ENCODE assay signal across 8 cellular contexts in the genomic region with DNA sequence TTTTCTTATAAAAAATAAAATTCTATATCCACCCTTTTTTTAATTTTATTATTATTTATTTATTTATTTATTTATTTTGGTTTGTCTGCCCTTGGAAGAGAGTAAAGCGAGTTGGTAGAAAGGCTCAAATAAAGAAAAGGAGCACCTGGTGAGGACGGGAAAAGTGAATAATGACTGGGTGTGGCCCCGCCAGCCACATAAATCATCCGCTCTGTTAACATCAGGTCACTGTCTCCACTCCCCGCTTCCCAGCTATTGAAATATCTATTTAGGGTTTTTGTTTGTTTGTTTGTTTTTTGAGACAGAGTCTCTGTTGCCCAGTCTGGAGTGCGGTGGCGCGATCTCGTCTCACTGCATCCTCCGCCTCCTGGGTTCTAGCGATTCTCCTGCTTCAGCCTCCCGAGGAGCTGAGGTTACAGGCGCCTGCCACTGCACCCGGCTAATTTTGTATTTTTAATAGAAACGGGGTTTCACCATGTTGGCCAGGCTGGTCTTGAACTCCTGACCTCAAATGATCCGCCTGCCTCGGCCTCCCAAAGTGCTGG. TPM values are rescaled to one million over a fixed set of nuclear protein-coding genes. Genes with fewer than 3 reads are reported as not detected.
DNase-seq lines count a peak whose midpoint lies in the region; ATAC-seq and TF ChIP-seq lines count a peak whose summit lies in the region.

No MANE protein-coding gene starts in this region.

- H3K27me3 ChIP-seq in PC-9 (ENCODE audit: insufficient read depth, low read depth) (no peaks in the 10 kb centered on the region), esophagus squamous epithelium (no peaks in the 10 kb centered on the region), skeletal muscle satellite cell (ENCODE audit: control insufficient read depth, insufficient read depth, low read length) (no peaks in the 10 kb centered on the region)

- peaks cover 16% of the 10 kb centered on the region for H3K4me1 ChIP-seq in PC-9 (replicated peaks; ENCODE audit: insufficient read depth)
- H3K4me1 ChIP-seq in esophagus squamous epithelium: peaks cover 0 to 31% (median 19%) of the 10 kb centered on the region in 3 donors
- H3K4me1 ChIP-seq in skeletal muscle satellite cell (ENCODE audit: control insufficient read depth, insufficient read depth, low read length): peaks cover 17% of the 10 kb centered on the region

- H3K36me3 ChIP-seq in PC-9 (ENCODE audit: low read depth): no peaks in the 10 kb centered on the region
- H3K36me3 ChIP-seq in esophagus squamous epithelium: no peaks in the 10 kb centered on the region
- H3K36me3 ChIP-seq in skeletal muscle satellite cell (ENCODE audit: insufficient read depth, low read length): no peaks in the 10 kb centered on the region

- POLR2A ChIA-PET in PC-9 (lab: Charles Lee; ENCODE audit: unreplicated experiment): interaction anchor here (0.6 to 0.7 kb wide), 2 partner anchors 33 to 58 kb away, joined by 3 to 7 read pairs; no protein-coding TSS in a partner anchor

- H3K9ac ChIP-seq in skeletal muscle satellite cell (ENCODE audit: low read depth, low read length): no peak overlapping the region

- TF ChIP-seq CTCF in PC-9 (conservative IDR thresholded peaks at IDR 0.05) (no peak), esophagus squamous epithelium (IDR thresholded peaks at IDR 0.05) (no peak)

- no peaks in the 10 kb centered on the region for H4K20me1 ChIP-seq in PC-9 (ENCODE audit: insufficient read depth)

- no peak for TF ChIP-seq POLR2A in esophagus squamous epithelium (IDR thresholded peaks at IDR 0.05)

- CTCF ChIA-PET in PC-9 (lab: Charles Lee): no interaction called here

- WGBS in esophagus squamous epithelium, 2 donors: 52 to 66% methylated on average over 8 to 17 of the region's 17 CpGs

- no peak for ATAC-seq in HG02885 (IDR thresholded peaks at IDR 0.05; ENCODE audit: poor library complexity, unreplicated experiment)

- H3F3A ChIP-seq in PC-9 (ENCODE audit: insufficient read depth, low read depth): peaks cover 5% of the 10 kb centered on the region; the same call in 1 of the 2 replicates

- TSS peak; percentile 68 for BruUV-seq in PC-9 (replicated peaks; lab: Mats Ljungman, UMichigan)

- H3K9me3 ChIP-seq in PC-9 (ENCODE audit: insufficient read depth, low read depth): no peaks in the 10 kb centered on the region
- no peaks in the 10 kb centered on the region for H3K9me3 ChIP-seq in esophagus squamous epithelium
- no peaks in the 10 kb centered on the region for H3K9me3 ChIP-seq in skeletal muscle satellite cell (replicated peaks; ENCODE audit: low read length)

- H3K27ac ChIP-seq in PC-9: no peak overlapping the region
- no peak overlapping the region for H3K27ac ChIP-seq in esophagus squamous epithelium

- H2AFZ ChIP-seq in PC-9: peak overlapping the region; percentile 100; the same call in 1 of the 2 replicates

- peak; percentile 31 for DNase-seq in NCI-H82 (lab: John Stamatoyannopoulos, UW)
- DNase-seq in NCI-H82 treated with DMSO at 0.1 percent for 48 hours (lab: John Stamatoyannopoulos, UW; ENCODE audit: unreplicated experiment): no peak
- DNase-seq in PC-9: no peak
- DNase-seq in esophagus squamous epithelium (lab: John Stamatoyannopoulos, UW): no peak
- DNase-seq in mucosa of gallbladder (ENCODE audit: low spot score): no peak
- DNase-seq in NCI-H128 (lab: John Stamatoyannopoulos, UW; ENCODE audit: unreplicated experiment): no peak

- peaks cover 21% of the 10 kb centered on the region for H3K79me2 ChIP-seq in PC-9 (ENCODE audit: low read depth)

- no peaks in the 10 kb centered on the region; the same call in 1 of the 2 replicates for H3K9me2 ChIP-seq in PC-9 (ENCODE audit: insufficient read depth)

- H3K4me3 ChIP-seq in PC-9: peak overlapping the region; percentile 75; the same call in 1 of the 2 replicates
- H3K4me3 ChIP-seq in esophagus squamous epithelium: peak overlapping the region in 3 of 4 donors; percentile 83 to 97 (median 90)
- H3K4me3 ChIP-seq in skeletal muscle satellite cell (ENCODE audit: low read length): peak overlapping the region; percentile 81

- H3K4me2 ChIP-seq in PC-9 (peak overlapping the region; percentile 90), skeletal muscle satellite cell (ENCODE audit: low read length) (peak overlapping the region; percentile 98)

- intact Hi-C loops in PC-9 (cut with micrococcal nuclease; ENCODE audit: unreplicated experiment): no loop called here
- intact Hi-C loops in esophagus squamous epithelium (cut with DNase I): no loop called here

RNA-seq across cellular contexts. Expression of gene POLR3G, which starts 0.8 kb away (rescaled TPM):
- total RNA-seq in PC-9 (2021) (3.9 and 4.4 TPM in 2 replicates), esophagus squamous epithelium (1 to 10 TPM; 1.1 to 9.3 (median 6.4) TPM), mucosa of gallbladder (1.2 TPM)
- 19.7 and 26.1 TPM in 2 replicates for total RNA-seq in skeletal muscle satellite cell (2012; rRNA removed)

RNA-seq across cellular contexts. Expression of gene MBLAC2, which starts 0.9 kb away (rescaled TPM):
- 4.3 and 4.6 TPM in 2 replicates for total RNA-seq in PC-9 (2021)
- total RNA-seq in esophagus squamous epithelium: 10 to 100 TPM in 1 of 4 donors, 1 to 10 TPM in 3; 4.5 to 10.5 (median 6.5) TPM
- total RNA-seq in skeletal muscle satellite cell (2012; rRNA removed): 8.5 and 9.6 TPM in 2 replicates
- 5.5 TPM for total RNA-seq in mucosa of gallbladder

RNA-seq across cellular contexts. Expression of gene LYSMD3, which starts 53.9 kb away (rescaled TPM):
- total RNA-seq in PC-9 (2021): 4.6 and 10.6 TPM in 2 replicates
- 10 to 100 TPM in 3 of 4 donors, 1 to 10 TPM in 1; 8.3 to 17.0 (median 14.2) TPM for total RNA-seq in esophagus squamous epithelium
- total RNA-seq in skeletal muscle satellite cell (2012; rRNA removed): 14.0 and 16.7 TPM in 2 replicates
- 18.7 TPM for total RNA-seq in mucosa of gallbladder
